ENCODE assay signal across 1 cellular context in genomic region chr22:38305481-38306448, GRCh38.
TF ChIP-seq lines count a peak whose summit lies in the region.

No MANE protein-coding gene starts in this region.

TF ChIP-seq in SK-N-SH, 30 proteins besides CTCF, POLR2A, EP300 and RAD21 (continued from another document):
- no peak for TF ChIP-seq ZBTB33 (IDR thresholded peaks at IDR 0.05; ENCODE audit: borderline replicate concordance, low read depth)
